In the genomic region with DNA sequence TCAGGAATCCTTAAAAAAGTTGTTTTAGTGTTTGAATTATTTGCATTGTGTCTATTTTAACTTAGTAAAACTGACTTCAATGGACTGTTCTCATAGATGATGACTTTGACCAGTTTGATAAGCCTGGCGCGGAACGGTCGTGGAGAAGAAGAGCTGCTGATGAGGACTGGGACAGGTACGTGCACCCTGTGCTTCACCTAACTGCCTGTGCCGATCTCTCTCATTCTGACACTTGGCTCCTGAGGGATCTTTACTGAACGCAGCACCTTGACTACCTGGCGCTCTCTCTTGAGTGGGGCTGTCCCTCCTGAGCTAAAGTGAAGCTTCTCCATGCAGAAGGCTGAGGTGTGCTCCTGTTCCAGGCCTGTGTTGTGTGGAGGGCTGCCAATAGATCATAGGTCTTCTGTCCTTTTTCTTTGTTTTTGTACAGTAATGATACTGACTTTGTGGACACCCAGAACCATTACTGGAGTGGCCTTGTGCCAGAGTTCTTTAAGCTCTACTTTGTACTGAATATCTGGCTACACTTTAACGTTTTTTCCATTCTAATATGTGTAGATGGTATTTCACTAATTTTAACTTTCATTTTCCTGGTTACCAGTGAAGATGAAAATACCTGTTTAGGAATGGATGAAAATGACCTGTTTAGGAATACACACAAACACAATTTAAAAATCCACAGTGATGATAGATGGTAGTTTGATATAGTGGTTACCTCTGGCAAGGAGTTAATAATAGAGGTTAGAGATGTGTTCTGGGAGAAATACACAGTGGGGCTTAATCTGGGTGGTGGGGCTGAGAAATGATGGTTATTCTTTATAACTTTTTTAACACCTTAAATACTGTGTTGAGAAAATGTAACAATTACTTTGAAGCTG, we compare ENCODE assay signal across 1 cellular context.
A peak's percentile ranks its signal among the peaks of the same experiment; 100 is the strongest.
TF ChIP-seq lines count a peak whose summit lies in the region.

No MANE protein-coding gene starts in this region.

TF ChIP-seq in HEK293, 187 proteins besides CTCF, POLR2A, EP300 and RAD21 (continued from another document):
- TF ChIP-seq PRDM6 (tag by site-specific recombination; IDR thresholded peaks at IDR 0.05), result 0 out of 2 replicates have a peak, but pooled peaks have one; percentile 12
- TF ChIP-seq SP7 (tag by site-specific recombination; IDR thresholded peaks at IDR 0.05), result peak; percentile 74
- no peak for TF ChIP-seq ZNF335 (tag by site-specific recombination; conservative IDR thresholded peaks at IDR 0.05)
- no peak for TF ChIP-seq ZNF561 (tag by site-specific recombination; IDR thresholded peaks at IDR 0.05; ENCODE audit: borderline replicate concordance)
- no peak for TF ChIP-seq ZNF664 (tag by site-specific recombination; IDR thresholded peaks at IDR 0.05)
- TF ChIP-seq ZNF404 (tag by site-specific recombination; IDR thresholded peaks at IDR 0.05), result no peak
- TF ChIP-seq ZNF600 (tag by site-specific recombination; IDR thresholded peaks at IDR 0.05), result peak; percentile 59; the same call in 1 of the 2 replicates
- TF ChIP-seq KLF1 (tag by site-specific recombination; IDR thresholded peaks at IDR 0.05), result no peak
- no peak for TF ChIP-seq ZNF423 (tag by site-specific recombination; IDR thresholded peaks at IDR 0.05)
- TF ChIP-seq, protein P1, sequence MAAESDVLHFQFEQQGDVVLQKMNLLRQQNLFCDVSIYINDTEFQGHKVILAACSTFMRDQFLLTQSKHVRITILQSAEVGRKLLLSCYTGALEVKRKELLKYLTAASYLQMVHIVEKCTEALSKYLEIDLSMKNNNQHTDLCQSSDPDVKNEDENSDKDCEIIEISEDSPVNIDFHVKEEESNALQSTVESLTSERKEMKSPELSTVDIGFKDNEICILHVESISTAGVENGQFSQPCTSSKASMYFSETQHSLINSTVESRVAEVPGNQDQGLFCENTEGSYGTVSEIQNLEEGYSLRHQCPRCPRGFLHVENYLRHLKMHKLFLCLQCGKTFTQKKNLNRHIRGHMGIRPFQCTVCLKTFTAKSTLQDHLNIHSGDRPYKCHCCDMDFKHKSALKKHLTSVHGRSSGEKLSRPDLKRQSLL (tag by site-specific recombination; IDR thresholded peaks at IDR 0.05), result no peak
- TF ChIP-seq ZNF133 (tag by site-specific recombination; IDR thresholded peaks at IDR 0.05), result no peak
